8 cellular contexts compared by ENCODE assay signal in genomic region chr2:216081012-216081411, GRCh38. TPM values are rescaled to one million over a fixed set of nuclear protein-coding genes. Genes with fewer than 3 reads are reported as not detected.
DNase-seq lines count a peak whose midpoint lies in the region; ATAC-seq and TF ChIP-seq lines count a peak whose summit lies in the region.

No MANE protein-coding gene starts in this region.

- no peaks in the 10 kb centered on the region for H3K9me3 Mint-ChIP-seq in stimulated activated effector memory CD8-positive, alpha-beta T cell treated with anti-CD3 and anti-CD28 coated beads, Interleukin-12 subunit alpha, Interleukin-12 subunit beta, amount 100 ng/mL, for 72 hours

- H3K9me3 ChIP-seq in HEK293 (ENCODE audit: control insufficient read depth, insufficient read depth, low read depth, low read length): no peaks in the 10 kb centered on the region
- H3K9me3 ChIP-seq in WERI-Rb-1 (ENCODE audit: severe bottlenecking): no peaks in the 10 kb centered on the region
- no peaks in the 10 kb centered on the region for H3K9me3 ChIP-seq in hepatocyte (ENCODE audit: low read depth)

- intact Hi-C loops in left colon (cut with DNase I, micrococcal nuclease): no loop called here

- H3K4me3 Mint-ChIP-seq in stimulated activated effector memory CD8-positive, alpha-beta T cell treated with anti-CD3 and anti-CD28 coated beads, Interleukin-12 subunit alpha, Interleukin-12 subunit beta, amount 100 ng/mL, for 72 hours: peak overlapping the region; percentile 93

- H3K4me3 ChIP-seq in HEK293 (ENCODE audit: low read depth, low read length) (peak overlapping the region; percentile 80), WERI-Rb-1 (ENCODE audit: low read depth, low read length) (peak overlapping the region; percentile 91), hepatocyte (peak overlapping the region; percentile 95)

- peaks cover 3% of the 10 kb centered on the region for H3K4me1 ChIP-seq in HEK293 (ENCODE audit: control insufficient read depth, insufficient read depth, low read length)
- no peaks in the 10 kb centered on the region for H3K4me1 ChIP-seq in hepatocyte (ENCODE audit: insufficient read depth)

- H4K20me1 ChIP-seq in hepatocyte (ENCODE audit: insufficient read depth, poor library complexity, severe bottlenecking): no peaks in the 10 kb centered on the region

- no peaks in the 10 kb centered on the region for H3K9me2 ChIP-seq in hepatocyte (replicated peaks; ENCODE audit: insufficient read depth)

- ATAC-seq in stimulated activated effector memory CD8-positive, alpha-beta T cell treated with anti-CD3 and anti-CD28 coated beads, Interleukin-12 subunit alpha, Interleukin-12 subunit beta, amount 100 ng/mL, for 72 hours: no peak
- ATAC-seq in HG02970 (IDR thresholded peaks at IDR 0.05; ENCODE audit: low FRiP score, unreplicated experiment) (no peak), left colon (no peak)

- CTCF ChIA-PET in HEK293 (lab: Yijun Ruan, JAX): interaction anchor here (1.2 kb wide), 1 partner anchor 33 kb away, joined by 4 read pairs; no protein-coding TSS in a partner anchor

- peaks cover 15% of the 10 kb centered on the region for H3K79me2 ChIP-seq in hepatocyte

- POLR2A ChIA-PET in HEK293 (lab: Yijun Ruan, JAX): interaction anchor here (0.6 to 1.6 kb wide), 6 partner anchors 20 to 69 kb away, joined by 3 to 18 read pairs (median 6); partner anchors contain the start of gene XRCC5

- WGBS in hepatocyte (ENCODE audit: low lambda C conversion rate, missing lambda C conversion rate): 28% methylated on average over 1 of the region's 1 CpG

- peak overlapping the region; percentile 48; the same call in 1 of the 2 replicates for H3K27ac ChIP-seq in HEK293 (ENCODE audit: extremely low read depth, low read depth, low read length)
- H3K27ac ChIP-seq in WERI-Rb-1: peak overlapping the region; percentile 90
- peak overlapping the region; percentile 20 for H3K27ac ChIP-seq in hepatocyte

- H3K36me3 ChIP-seq in HEK293 (ENCODE audit: control insufficient read depth in 2 of 2, insufficient read depth in 1 of 2, low read length in 2 of 2) (no peaks in the 10 kb centered on the region; a peak in 1 of 3 replicates), WERI-Rb-1 (0 out of 2 replicates have a peak, but pooled peaks cover 4% of the 10 kb centered on the region), hepatocyte (replicated peaks; ENCODE audit: insufficient read depth, low read depth) (no peaks in the 10 kb centered on the region)

- TF ChIP-seq CTCF in HEK293 (tag by site-specific recombination; IDR thresholded peaks at IDR 0.05) (no peak), WERI-Rb-1 (IDR thresholded peaks at IDR 0.05; ENCODE audit: low read depth, low read length) (no peak), hepatocyte (IDR thresholded peaks at IDR 0.05; ENCODE audit: poor library complexity) (no peak)

- H3K27me3 ChIP-seq in WERI-Rb-1 (ENCODE audit: insufficient read depth, low read depth, severe bottlenecking) (no peaks in the 10 kb centered on the region), hepatocyte (peaks cover 5% of the 10 kb centered on the region)

- DNase-seq in WERI-Rb-1: no peak
- no peak for DNase-seq in hepatocyte (ENCODE audit: low spot score)
- no peak for DNase-seq in stimulated activated effector memory CD8-positive, alpha-beta T cell treated with anti-CD3 and anti-CD28 coated beads, Interleukin-12 subunit alpha, Interleukin-12 subunit beta, amount 100 ng/mL, for 72 hours (ENCODE audit: low spot score in 2 of 2)
- DNase-seq in NCI-H1694 treated with DMSO at 0.1 percent for 48 hours (lab: John Stamatoyannopoulos, UW): no peak
- no peak for DNase-seq in left colon
- DNase-seq in Kasumi-1 (lab: John Stamatoyannopoulos, UW): no peak

- H3K4me1 Mint-ChIP-seq in stimulated activated effector memory CD8-positive, alpha-beta T cell treated with anti-CD3 and anti-CD28 coated beads, Interleukin-12 subunit alpha, Interleukin-12 subunit beta, amount 100 ng/mL, for 72 hours: peaks cover 48% of the 10 kb centered on the region

- peak overlapping the region; percentile 95 for H3K4me2 ChIP-seq in hepatocyte

- H2AFZ ChIP-seq in hepatocyte: peak overlapping the region; percentile 96

- H3K27ac Mint-ChIP-seq in stimulated activated effector memory CD8-positive, alpha-beta T cell treated with anti-CD3 and anti-CD28 coated beads, Interleukin-12 subunit alpha, Interleukin-12 subunit beta, amount 100 ng/mL, for 72 hours: peak overlapping the region; percentile 94

- H3K36me3 Mint-ChIP-seq in stimulated activated effector memory CD8-positive, alpha-beta T cell treated with anti-CD3 and anti-CD28 coated beads, Interleukin-12 subunit alpha, Interleukin-12 subunit beta, amount 100 ng/mL, for 72 hours: no peaks in the 10 kb centered on the region

TF ChIP-seq in HEK293, 187 proteins besides CTCF, POLR2A, EP300 and RAD21 (continues in another document):
- TF ChIP-seq ZNF157 (tag by site-specific recombination; IDR thresholded peaks at IDR 0.05) (no peak), ZNF341 (tag by site-specific recombination; IDR thresholded peaks at IDR 0.05; ENCODE audit: low read depth) (no peak), ZBTB17 (tag by site-specific recombination; IDR thresholded peaks at IDR 0.05) (no peak), ZBTB10 (tag by site-specific recombination; IDR thresholded peaks at IDR 0.05) (no peak), ZBTB7A (tag by site-specific recombination; IDR thresholded peaks at IDR 0.05; ENCODE audit: low read depth) (no peak), ZNF18 (tag by site-specific recombination; IDR thresholded peaks at IDR 0.05) (no peak), ZNF19 (tag by site-specific recombination; IDR thresholded peaks at IDR 0.05; ENCODE audit: low read depth) (no peak), ZXDB (tag by site-specific recombination; IDR thresholded peaks at IDR 0.05) (no peak), INSM2 (tag by site-specific recombination; IDR thresholded peaks at IDR 0.05) (no peak), ZBTB1 (tag by site-specific recombination; IDR thresholded peaks at IDR 0.05) (no peak), ZNF776 (tag by site-specific recombination; IDR thresholded peaks at IDR 0.05; ENCODE audit: borderline replicate concordance) (no peak)

RNA-seq across cellular contexts. Expression of gene PECR, which starts 0.6 kb away (rescaled TPM):
- 24.6 and 32.4 TPM in 2 replicates for total RNA-seq in hepatocyte
- 13.8 and 17.4 TPM in 2 replicates for polyA plus RNA-seq in hepatocyte
- 10 to 100 TPM; 20.2 to 26.6 TPM for total RNA-seq in left colon

RNA-seq across cellular contexts. Expression of gene TMEM169, which starts 0.7 kb away (rescaled TPM):
- 1.1 and 1.8 TPM in 2 replicates for total RNA-seq in hepatocyte
- polyA plus RNA-seq in hepatocyte: 0.91 and 0.97 TPM in 2 replicates
- under 1 TPM; 0.22 to 0.37 TPM for total RNA-seq in left colon

RNA-seq across cellular contexts. Expression of gene XRCC5, which starts 28.1 kb away (rescaled TPM):
- total RNA-seq in hepatocyte (191 and 208 TPM in 2 replicates), left colon (100 to 1,000 TPM; 163 to 189 TPM)
- 157 and 181 TPM in 2 replicates for polyA plus RNA-seq in hepatocyte

Comparison
In these comparisons a context has a peak if more than half of its experiments do, and no peak if none do; other contexts are left out.
1. H3K27ac ChIP-seq: peak in every context shown above with its lines; median percentile 90 in WERI-Rb-1; 48 in HEK293; 20 in hepatocyte.